9 cellular contexts compared by ENCODE assay signal in the genomic region with DNA sequence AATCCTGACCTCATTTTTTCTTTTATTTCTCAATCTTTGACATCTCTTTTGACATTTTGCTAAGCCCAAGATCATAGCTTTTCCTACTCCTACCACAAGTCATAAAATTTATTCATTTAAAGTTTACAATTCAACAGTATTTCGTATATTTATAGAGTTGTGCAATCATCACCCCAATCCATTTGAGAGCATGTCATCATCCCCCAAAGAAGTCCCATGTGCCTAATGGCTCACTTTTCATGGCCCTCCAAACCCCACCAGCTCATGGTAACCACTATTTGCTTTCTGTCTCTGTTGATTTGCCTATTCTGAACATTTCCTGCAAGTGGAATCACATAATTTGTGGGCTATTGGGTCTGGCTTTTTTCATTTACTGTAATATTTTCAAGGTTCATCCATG. TPM values are rescaled to one million over a fixed set of nuclear protein-coding genes. Genes with fewer than 3 reads are reported as not detected.
"Had no signal": no experiment of that assay in that cellular context is flagged by ENCODE, and none has a peak within 500 bp of the region (broad histone marks: within the 10 kb centered on the region; RNA-seq: fewer than 3 reads in every experiment).

No MANE protein-coding gene starts in this region.

- H3K9ac ChIP-seq: KMS-11 had no signal

- H3K4me2 ChIP-seq: KMS-11 had no signal

- DNase-seq: Karpas-422, Kasumi-1, KBM-7, KG1 had no signal

- FAIRE-seq: HTR-8/SVneo had no signal

- H3K27ac ChIP-seq: HL-60, KMS-11 had no signal

RNA-seq across cellular contexts. Expression of a gene that starts 52.5 kb away (rescaled TPM):
- total RNA-seq: HT-29 had no signal
- polyA plus RNA-seq: IgD-negative memory B cell had no signal
